ENCODE assay signal across 8 cellular contexts in genomic region chr2:43519711-43520221, GRCh38.
DNase-seq lines count a peak whose midpoint lies in the region; ATAC-seq, FAIRE-seq and TF ChIP-seq lines count a peak whose summit lies in the region.

No MANE protein-coding gene starts in this region.

- in situ Hi-C loops in SK-MEL-5 (cut with HindIII; ENCODE audit: low pct_unique_long_range_greater_than_20kb, low sequenced_read_pairs): no loop called here

- no peak overlapping the region for H3K4me3 ChIP-seq in foreskin fibroblast (ENCODE audit: low read depth in 1 of 2, low read length in 2 of 2)
- H3K4me3 ChIP-seq in skin epidermis: no peak overlapping the region

- DNase-seq in GM19239 (ENCODE audit: insufficient read length, low spot score): no peak
- DNase-seq in SK-MEL-5 (ENCODE audit: low read depth, low spot score): peak; percentile 40
- DNase-seq in foreskin fibroblast: peak; percentile 90 to 92
- DNase-seq in HK-2 (ENCODE audit: unreplicated experiment): no peak
- no peak for DNase-seq in inferior parietal cortex (ENCODE audit: extremely low spot score)

- peak overlapping the region in 20 of 21 experiments; percentile 30 to 83 (median 66) for H3K27ac ChIP-seq in skin epidermis

- no peak for TF ChIP-seq CTCF in foreskin fibroblast (IDR thresholded peaks at IDR 0.05; ENCODE audit: low read depth, low read length)

- peak; percentile 71 for FAIRE-seq in GM19239 (lab: Jason Lieb, UNC)

- ATAC-seq in GM21825 (IDR thresholded peaks at IDR 0.05; ENCODE audit: unreplicated experiment): no peak
- ATAC-seq in HG03469 (IDR thresholded peaks at IDR 0.05; ENCODE audit: unreplicated experiment): no peak

Comparison
In these comparisons a context has a peak if more than half of its experiments do, and no peak if none do; other contexts are left out.
1. DNase-seq: peak in SK-MEL-5 (single experiment) and foreskin fibroblast (2 of 2); none in GM19239 (single experiment), HK-2 (single experiment) and inferior parietal cortex (single experiment).